Comparison of ENCODE assay signal across 9 cellular contexts in the genomic region with DNA sequence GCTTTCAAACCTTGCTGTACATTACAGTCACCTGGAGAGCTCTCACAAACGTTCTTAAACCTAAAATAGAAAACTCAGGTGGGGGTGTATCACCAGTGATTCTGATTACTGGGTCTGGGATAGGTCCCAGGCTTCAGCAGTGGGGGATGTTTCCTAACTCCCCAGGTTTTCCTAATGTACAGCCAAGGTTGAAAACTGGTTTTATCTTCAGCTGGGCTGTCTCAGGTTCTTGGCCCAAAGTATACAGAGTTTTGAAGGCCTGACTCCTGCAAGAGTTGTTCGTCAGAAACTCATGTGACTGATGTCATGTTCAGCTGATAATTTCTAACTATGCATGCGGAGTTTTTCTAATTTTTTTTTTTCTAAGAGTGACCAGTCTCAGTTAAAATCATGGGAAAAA. TPM values are rescaled to one million over a fixed set of nuclear protein-coding genes. Genes with fewer than 3 reads are reported as not detected.
"Had no signal": no experiment of that assay in that cellular context is flagged by ENCODE, and none has a peak within 500 bp of the region (broad histone marks: within the 10 kb centered on the region; RNA-seq: fewer than 3 reads in every experiment).

No MANE protein-coding gene starts in this region.

- ATAC-seq: HepG2 had no signal

- H3K27ac ChIP-seq: HL-60 had no signal

- FAIRE-seq: HepG2, HTR-8/SVneo had no signal

- DNase-seq: IMR-90, KBM-7, KG1 had no signal

RNA-seq across cellular contexts. Expression of gene SYCP2L, which starts 9.8 kb away (rescaled TPM):
- total RNA-seq: HT1080, IMR-90 had no signal
- polyA plus RNA-seq: IgD-negative memory B cell had no signal

RNA-seq across cellular contexts. Expression of gene GCM2, which starts 14.8 kb away (rescaled TPM):
- total RNA-seq: HepG2, HT-29, HT1080, IMR-90 had no signal
- polyA plus RNA-seq: HepG2, IgD-negative memory B cell, IMR-90 had no signal

RNA-seq across cellular contexts. Expression of gene MAK, which starts 58.4 kb away (rescaled TPM):
- total RNA-seq: HT-29, HT1080, IMR-90 had no signal
- polyA plus RNA-seq: HepG2, IMR-90 had no signal
